15 cellular contexts compared by ENCODE assay signal in the genomic region with DNA sequence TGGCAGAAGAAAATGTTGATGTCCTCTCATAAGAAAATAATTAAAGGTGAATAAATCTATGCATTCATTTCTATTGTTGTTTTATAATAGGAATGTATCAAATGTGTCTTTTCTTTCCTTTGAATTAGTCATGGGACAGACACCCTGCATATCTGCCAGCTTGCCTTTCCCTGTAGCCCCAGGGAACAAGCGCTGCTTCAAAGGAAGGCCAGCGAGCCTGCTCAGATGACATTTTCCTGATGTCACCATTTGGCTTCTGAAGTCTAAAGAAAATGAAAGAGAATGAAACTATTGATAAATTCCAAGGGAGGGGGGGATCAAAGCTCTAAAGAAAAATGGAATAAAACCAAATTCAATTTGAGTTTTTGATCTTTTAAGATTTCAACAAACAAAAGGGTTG.
A peak's percentile ranks its signal among the peaks of the same experiment; 100 is the strongest.
DNase-seq lines count a peak whose midpoint lies in the region; ATAC-seq, FAIRE-seq and TF ChIP-seq lines count a peak whose summit lies in the region.
"Had no signal": no experiment of that assay in that cellular context is flagged by ENCODE, and none has a peak within 500 bp of the region (broad histone marks: within the 10 kb centered on the region; RNA-seq: fewer than 3 reads in every experiment).

No MANE protein-coding gene starts in this region.

- H3K27me3 ChIP-seq in BJ (ENCODE audit: control insufficient read depth, insufficient read depth, low read length) (no peaks in the 10 kb centered on the region), NT2/D1 (ENCODE audit: insufficient read depth, insufficient read length) (no peaks in the 10 kb centered on the region), bronchial epithelial cell (ENCODE audit: control insufficient read depth, insufficient read depth, low read length) (no peaks in the 10 kb centered on the region), mesendoderm (ENCODE audit: insufficient read depth, low read length, poor library complexity) (no peaks in the 10 kb centered on the region)
- H3K27me3 ChIP-seq: tibial nerve had no signal

- no peak overlapping the region for H4K5ac ChIP-seq in mesendoderm (ENCODE audit: low read length)

- H2AK5ac ChIP-seq in mesendoderm (ENCODE audit: low read length) = no peak overlapping the region

- H3K4me2 ChIP-seq in mesendoderm (ENCODE audit: low read length) = no peak overlapping the region

- H3K79me1 ChIP-seq in mesendoderm (ENCODE audit: low read length) = no peaks in the 10 kb centered on the region

- H4K8ac ChIP-seq in mesendoderm (ENCODE audit: low read depth, low read length) = no peak overlapping the region

- no peak for FAIRE-seq in bronchial epithelial cell (lab: Jason Lieb, UNC)
- FAIRE-seq: GM12892 had no signal

- H3K9ac ChIP-seq in NT2/D1 (ENCODE audit: insufficient read length, low read depth) (no peak overlapping the region), mesendoderm (ENCODE audit: low read length) (no peak overlapping the region)

- no peak overlapping the region for H2BK15ac ChIP-seq in mesendoderm (replicated peaks; ENCODE audit: low read depth)

- no peaks in the 10 kb centered on the region for H3K79me2 ChIP-seq in mesendoderm (ENCODE audit: control insufficient read depth, insufficient read depth, low read length)

- H2BK120ac ChIP-seq in mesendoderm (ENCODE audit: low read depth, low read length) = no peak overlapping the region

- no peak overlapping the region for H3K56ac ChIP-seq in mesendoderm (ENCODE audit: low read length)

- no peak for ATAC-seq in activated CD4-positive, CD25-positive, alpha-beta regulatory T cell treated with anti-CD3 and anti-CD28 coated beads, Interleukin-2, amount 50 U/mL, for 24 hours

- no CpG with 5 or more reads among the region's 2 CpGs for WGBS in mesendoderm (ENCODE audit: extremely low coverage, insufficient coverage, low lambda C conversion rate)

- CTCF ChIA-PET in BJ (lab: Yijun Ruan, JAX) (no interaction called here), HEK293T (lab: Yijun Ruan, JAX) (no interaction called here)

- no peak overlapping the region for H3K23ac ChIP-seq in mesendoderm (ENCODE audit: low read length)

- TF ChIP-seq CTCF in BJ (IDR thresholded peaks at IDR 0.05; ENCODE audit: insufficient read depth, low read depth, low read length) = no peak
- TF ChIP-seq CTCF in bronchial epithelial cell (IDR thresholded peaks at IDR 0.05; ENCODE audit: insufficient read depth, low read length, severe bottlenecking) = no peak

- H3K4me3 ChIP-seq in BJ (ENCODE audit: low read depth, low read length) = no peak overlapping the region
- no peak overlapping the region for H3K4me3 ChIP-seq in NT2/D1 (ENCODE audit: insufficient read length, low read depth)
- no peak overlapping the region for H3K4me3 ChIP-seq in bronchial epithelial cell (ENCODE audit: low read depth, low read length)
- H3K4me3 ChIP-seq in mesendoderm (ENCODE audit: low read length) = no peak overlapping the region
- H3K4me3 ChIP-seq: tibial nerve had no signal

- peak; percentile 8 for DNase-seq in BJ (ENCODE audit: low read depth)
- DNase-seq in NT2/D1 (ENCODE audit: low read depth, low spot score) = peak; percentile 44
- DNase-seq in bronchial epithelial cell (ENCODE audit: low read depth) = peak; percentile 52
- peak; percentile 95 for DNase-seq in mesendoderm
- DNase-seq in RPMI8226 = no peak
- DNase-seq in HEK293T (ENCODE audit: extremely low spot score) = no peak
- DNase-seq in NCI-H146 treated with DMSO at 0.1 percent for 48 hours (lab: John Stamatoyannopoulos, UW; ENCODE audit: unreplicated experiment) = no peak
- DNase-seq: activated CD4-positive, alpha-beta T cell treated with anti-CD3 and anti-CD28 coated beads for 4 hours; activated T-cell treated with anti-CD3 and anti-CD28 coated beads, Interleukin-2, amount 50 U/mL, for 48 hours; amniotic stem cell; DMS79 treated with DMSO at 0.1 percent for 48 hours had no signal

- no peak overlapping the region for H3K18ac ChIP-seq in mesendoderm (ENCODE audit: low read length)

- no peak overlapping the region for H3K27ac ChIP-seq in mesendoderm (ENCODE audit: low read depth, low read length)
- H3K27ac ChIP-seq: HL-60, tibial nerve had no signal

- no peaks in the 10 kb centered on the region for H3K4me1 ChIP-seq in NT2/D1 (ENCODE audit: insufficient read depth, insufficient read length)
- no peaks in the 10 kb centered on the region for H3K4me1 ChIP-seq in mesendoderm (ENCODE audit: control insufficient read depth, low read depth, low read length)

- no peak overlapping the region for H2BK5ac ChIP-seq in mesendoderm (ENCODE audit: low read length)

- H3K36me3 ChIP-seq in BJ (ENCODE audit: control insufficient read depth, insufficient read depth, low read length) (no peaks in the 10 kb centered on the region), NT2/D1 (ENCODE audit: insufficient read depth, insufficient read length, low read length) (no peaks in the 10 kb centered on the region), bronchial epithelial cell (ENCODE audit: control insufficient read depth, insufficient read depth, low read length) (no peaks in the 10 kb centered on the region), mesendoderm (ENCODE audit: control insufficient read depth, insufficient read depth, low read length) (no peaks in the 10 kb centered on the region)
- H3K36me3 ChIP-seq: tibial nerve had no signal

- no peaks in the 10 kb centered on the region for H3K9me3 ChIP-seq in NT2/D1 (ENCODE audit: insufficient read depth, low read length)
- H3K9me3 ChIP-seq: tibial nerve had no signal

- no peak overlapping the region for H3K4ac ChIP-seq in mesendoderm (ENCODE audit: low read depth, low read length)

- POLR2A ChIA-PET in BJ (lab: Charles Lee) = no interaction called here
- POLR2A ChIA-PET in HEK293T (lab: Yijun Ruan, JAX) = no interaction called here

TF ChIP-seq in HEK293T, 16 proteins besides CTCF, POLR2A, EP300 and RAD21:
- TF ChIP-seq LEF1 (IDR thresholded peaks at IDR 0.05; ENCODE audit: borderline replicate concordance) (no peak), TARDBP (IDR thresholded peaks at IDR 0.05) (no peak), FOXA1 (IDR thresholded peaks at IDR 0.05) (no peak), ZNF384 (IDR thresholded peaks at IDR 0.05) (no peak)

Comparison
In these comparisons a context has a peak if more than half of its experiments do, and no peak if none do; other contexts are left out.
1. DNase-seq: peak in BJ (single experiment), NT2/D1 (single experiment), bronchial epithelial cell (single experiment) and mesendoderm (single experiment); none in RPMI8226 (single experiment), HEK293T (single experiment) and NCI-H146 treated with DMSO at 0.1 percent for 48 hours (single experiment).